8 cellular contexts compared by ENCODE assay signal in genomic region chr4:128810871-128811570, GRCh38. TPM values are rescaled to one million over a fixed set of nuclear protein-coding genes. Genes with fewer than 3 reads are reported as not detected.
A peak's percentile ranks its signal among the peaks of the same experiment; 100 is the strongest.
DNase-seq lines count a peak whose midpoint lies in the region; ATAC-seq and TF ChIP-seq lines count a peak whose summit lies in the region.

No MANE protein-coding gene starts in this region.

- no peaks in the 10 kb centered on the region for H3K27me3 ChIP-seq in endodermal cell (ENCODE audit: control insufficient read depth, insufficient read depth, low read length, poor library complexity, severe bottlenecking)

- peaks cover 16% of the 10 kb centered on the region for H3K27me3 Mint-ChIP-seq in endodermal cell (ENCODE audit: insufficient read depth)

- ATAC-seq in GM21367 (IDR thresholded peaks at IDR 0.05; ENCODE audit: unreplicated experiment) = peak; percentile 39

- peak overlapping the region; percentile 96 for H3K27ac Mint-ChIP-seq in endodermal cell

- H3K4me1 Mint-ChIP-seq in endodermal cell = peaks cover 10% of the 10 kb centered on the region

- peak overlapping the region; percentile 95 for H3K9ac ChIP-seq in endodermal cell (ENCODE audit: extremely low read depth, low read length, poor library complexity, severe bottlenecking)

- H3K36me3 ChIP-seq in endodermal cell (ENCODE audit: control insufficient read depth, insufficient read depth, low read length) (peaks cover 4% of the 10 kb centered on the region), mesodermal cell (ENCODE audit: control insufficient read depth, insufficient read depth, low read length) (peaks cover under 1% of the 10 kb centered on the region)

- H3K4me1 ChIP-seq in endodermal cell (ENCODE audit: control insufficient read depth, insufficient read depth, low read length) = no peaks in the 10 kb centered on the region
- peaks cover 14% of the 10 kb centered on the region for H3K4me1 ChIP-seq in mesodermal cell (ENCODE audit: control insufficient read depth, insufficient read depth, low read length, poor library complexity, severe bottlenecking)

- no peak for TF ChIP-seq CTCF in endodermal cell (conservative IDR thresholded peaks at IDR 0.05)

- 0% methylated on average over 4 to 50 of the region's 50 CpGs for WGBS in endodermal cell (ENCODE audit: insufficient coverage in 1 of 2, insufficient read length in 1 of 2), 2 experiments
- 0% methylated on average over 13 to 34 of the region's 50 CpGs for WGBS in mesodermal cell (ENCODE audit: insufficient coverage in 2 of 2), 2 experiments

- H3K9me3 ChIP-seq in endodermal cell (ENCODE audit: control insufficient read depth, low read length) (no peaks in the 10 kb centered on the region), mesodermal cell (ENCODE audit: control insufficient read depth, low read length) (no peaks in the 10 kb centered on the region)

- H3K27ac ChIP-seq in endodermal cell (ENCODE audit: low read depth, low read length) (peak overlapping the region; percentile 97), mesodermal cell (ENCODE audit: low read depth, low read length, severe bottlenecking) (peak overlapping the region; percentile 99)

- H3K4me3 ChIP-seq in endodermal cell (ENCODE audit: low read length) (peak overlapping the region; percentile 99), mesodermal cell (ENCODE audit: extremely low read depth, insufficient read depth, low read length, poor library complexity, severe bottlenecking) (peak overlapping the region; percentile 82)

- peak overlapping the region; percentile 89 for H3K4me3 Mint-ChIP-seq in endodermal cell

- peaks cover 2% of the 10 kb centered on the region for H3K9me3 Mint-ChIP-seq in endodermal cell

- H3K36me3 Mint-ChIP-seq in endodermal cell (ENCODE audit: low read depth) = peaks cover 3% of the 10 kb centered on the region

- peak; percentile 88 for DNase-seq in COR-L47 (lab: John Stamatoyannopoulos, UW)
- DNase-seq in HT1080 (ENCODE audit: low read depth) = peak; percentile 90
- peak; percentile 53 for DNase-seq in NOMO-1 treated with dmso at 0.1 percent for 144 hours (lab: John Stamatoyannopoulos, UW; ENCODE audit: unreplicated experiment)
- peak; percentile 51 for DNase-seq in activated CD8-positive, alpha-beta memory T cell treated with anti-CD3 and anti-CD28 coated beads, Interleukin-2, amount 50 U/mL, for 24 hours (ENCODE audit: extremely low read depth)
- peak; percentile 97 for DNase-seq in endodermal cell
- peak; percentile 52 for DNase-seq in stimulated activated CD8-positive, alpha-beta memory T cell treated with anti-CD3 and anti-CD28 coated beads, Interleukin-15, amount 100 ng/mL, for 24 hours (ENCODE audit: low read depth)

RNA-seq across cellular contexts. Expression of gene JADE1, which starts 1.5 kb away (rescaled TPM):
- 27.4 and 28.0 TPM in 2 replicates for total RNA-seq in HT1080 (2014; rRNA removed; shearing (Covaris generic))
- 17.3 and 19.6 TPM in 2 replicates for polyA plus RNA-seq in HT1080 (2015; cell fraction: cytosol; rRNA removed)
- polyA plus RNA-seq in HT1080 (2015; cell fraction: nucleus; rRNA removed) = 29.1 and 29.2 TPM in 2 replicates
- 10 to 100 TPM; 48.5 to 50.8 TPM for total RNA-seq in endodermal cell
- 29.2 TPM for polyA plus RNA-seq in endodermal cell (2013, experiment 1 of 2)
- 23.9 TPM for polyA plus RNA-seq in endodermal cell (2013, experiment 2 of 2)
- polyA plus RNA-seq in mesodermal cell (2013, experiment 1 of 2) = 21.6 TPM
- polyA plus RNA-seq in mesodermal cell (2013, experiment 2 of 2) = 22.9 TPM

Comparison
In these comparisons a context has a peak if more than half of its experiments do, and no peak if none do; other contexts are left out.
1. Peak in every context shown above with its lines: DNase-seq, ATAC-seq, H3K4me3 ChIP-seq and H3K27ac ChIP-seq.